ENCODE assay signal across 1 cellular context in the genomic region with DNA sequence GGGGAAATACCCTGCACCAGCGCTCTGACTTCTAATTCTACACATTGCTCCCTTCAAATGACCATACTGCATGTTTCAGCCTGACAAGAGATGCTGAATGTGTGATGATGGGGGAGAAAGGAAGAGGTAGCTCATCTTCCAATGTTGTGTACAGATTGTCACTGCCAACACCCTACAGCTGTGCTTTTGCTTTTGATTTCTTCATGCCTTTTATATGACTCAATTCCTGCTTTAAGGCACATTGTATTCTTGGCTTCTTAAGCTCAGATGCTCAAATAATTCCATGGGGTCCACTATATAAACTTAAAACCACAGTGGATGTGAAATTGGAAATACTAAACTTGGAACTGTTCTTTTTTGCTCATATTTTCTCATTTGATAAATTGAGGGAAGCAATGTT.
TF ChIP-seq lines count a peak whose summit lies in the region.

No MANE protein-coding gene starts in this region.

TF ChIP-seq in HepG2, 621 proteins besides CTCF, POLR2A, EP300 and RAD21 (continued from another document):
- TF ChIP-seq, protein P1, sequence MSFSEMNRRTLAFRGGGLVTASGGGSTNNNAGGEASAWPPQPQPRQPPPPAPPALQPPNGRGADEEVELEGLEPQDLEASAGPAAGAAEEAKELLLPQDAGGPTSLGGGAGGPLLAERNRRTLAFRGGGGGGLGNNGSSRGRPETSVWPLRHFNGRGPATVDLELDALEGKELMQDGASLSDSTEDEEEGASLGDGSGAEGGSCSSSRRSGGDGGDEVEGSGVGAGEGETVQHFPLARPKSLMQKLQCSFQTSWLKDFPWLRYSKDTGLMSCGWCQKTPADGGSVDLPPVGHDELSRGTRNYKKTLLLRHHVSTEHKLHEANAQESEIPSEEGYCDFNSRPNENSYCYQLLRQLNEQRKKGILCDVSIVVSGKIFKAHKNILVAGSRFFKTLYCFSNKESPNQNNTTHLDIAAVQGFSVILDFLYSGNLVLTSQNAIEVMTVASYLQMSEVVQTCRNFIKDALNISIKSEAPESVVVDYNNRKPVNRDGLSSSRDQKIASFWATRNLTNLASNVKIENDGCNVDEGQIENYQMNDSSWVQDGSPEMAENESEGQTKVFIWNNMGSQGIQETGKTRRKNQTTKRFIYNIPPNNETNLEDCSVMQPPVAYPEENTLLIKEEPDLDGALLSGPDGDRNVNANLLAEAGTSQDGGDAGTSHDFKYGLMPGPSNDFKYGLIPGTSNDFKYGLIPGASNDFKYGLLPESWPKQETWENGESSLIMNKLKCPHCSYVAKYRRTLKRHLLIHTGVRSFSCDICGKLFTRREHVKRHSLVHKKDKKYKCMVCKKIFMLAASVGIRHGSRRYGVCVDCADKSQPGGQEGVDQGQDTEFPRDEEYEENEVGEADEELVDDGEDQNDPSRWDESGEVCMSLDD (CRISPR knock-in tag; IDR thresholded peaks at IDR 0.05; ENCODE audit: borderline replicate concordance), result no peak
- no peak for TF ChIP-seq SMAD1 (CRISPR knock-in tag; IDR thresholded peaks at IDR 0.05; ENCODE audit: borderline replicate concordance, low read depth)
- TF ChIP-seq SP140L (CRISPR knock-in tag; IDR thresholded peaks at IDR 0.05; ENCODE audit: borderline replicate concordance), result no peak
- no peak for TF ChIP-seq ZNF446 (CRISPR knock-in tag; IDR thresholded peaks at IDR 0.05)
- TF ChIP-seq, protein P2, sequence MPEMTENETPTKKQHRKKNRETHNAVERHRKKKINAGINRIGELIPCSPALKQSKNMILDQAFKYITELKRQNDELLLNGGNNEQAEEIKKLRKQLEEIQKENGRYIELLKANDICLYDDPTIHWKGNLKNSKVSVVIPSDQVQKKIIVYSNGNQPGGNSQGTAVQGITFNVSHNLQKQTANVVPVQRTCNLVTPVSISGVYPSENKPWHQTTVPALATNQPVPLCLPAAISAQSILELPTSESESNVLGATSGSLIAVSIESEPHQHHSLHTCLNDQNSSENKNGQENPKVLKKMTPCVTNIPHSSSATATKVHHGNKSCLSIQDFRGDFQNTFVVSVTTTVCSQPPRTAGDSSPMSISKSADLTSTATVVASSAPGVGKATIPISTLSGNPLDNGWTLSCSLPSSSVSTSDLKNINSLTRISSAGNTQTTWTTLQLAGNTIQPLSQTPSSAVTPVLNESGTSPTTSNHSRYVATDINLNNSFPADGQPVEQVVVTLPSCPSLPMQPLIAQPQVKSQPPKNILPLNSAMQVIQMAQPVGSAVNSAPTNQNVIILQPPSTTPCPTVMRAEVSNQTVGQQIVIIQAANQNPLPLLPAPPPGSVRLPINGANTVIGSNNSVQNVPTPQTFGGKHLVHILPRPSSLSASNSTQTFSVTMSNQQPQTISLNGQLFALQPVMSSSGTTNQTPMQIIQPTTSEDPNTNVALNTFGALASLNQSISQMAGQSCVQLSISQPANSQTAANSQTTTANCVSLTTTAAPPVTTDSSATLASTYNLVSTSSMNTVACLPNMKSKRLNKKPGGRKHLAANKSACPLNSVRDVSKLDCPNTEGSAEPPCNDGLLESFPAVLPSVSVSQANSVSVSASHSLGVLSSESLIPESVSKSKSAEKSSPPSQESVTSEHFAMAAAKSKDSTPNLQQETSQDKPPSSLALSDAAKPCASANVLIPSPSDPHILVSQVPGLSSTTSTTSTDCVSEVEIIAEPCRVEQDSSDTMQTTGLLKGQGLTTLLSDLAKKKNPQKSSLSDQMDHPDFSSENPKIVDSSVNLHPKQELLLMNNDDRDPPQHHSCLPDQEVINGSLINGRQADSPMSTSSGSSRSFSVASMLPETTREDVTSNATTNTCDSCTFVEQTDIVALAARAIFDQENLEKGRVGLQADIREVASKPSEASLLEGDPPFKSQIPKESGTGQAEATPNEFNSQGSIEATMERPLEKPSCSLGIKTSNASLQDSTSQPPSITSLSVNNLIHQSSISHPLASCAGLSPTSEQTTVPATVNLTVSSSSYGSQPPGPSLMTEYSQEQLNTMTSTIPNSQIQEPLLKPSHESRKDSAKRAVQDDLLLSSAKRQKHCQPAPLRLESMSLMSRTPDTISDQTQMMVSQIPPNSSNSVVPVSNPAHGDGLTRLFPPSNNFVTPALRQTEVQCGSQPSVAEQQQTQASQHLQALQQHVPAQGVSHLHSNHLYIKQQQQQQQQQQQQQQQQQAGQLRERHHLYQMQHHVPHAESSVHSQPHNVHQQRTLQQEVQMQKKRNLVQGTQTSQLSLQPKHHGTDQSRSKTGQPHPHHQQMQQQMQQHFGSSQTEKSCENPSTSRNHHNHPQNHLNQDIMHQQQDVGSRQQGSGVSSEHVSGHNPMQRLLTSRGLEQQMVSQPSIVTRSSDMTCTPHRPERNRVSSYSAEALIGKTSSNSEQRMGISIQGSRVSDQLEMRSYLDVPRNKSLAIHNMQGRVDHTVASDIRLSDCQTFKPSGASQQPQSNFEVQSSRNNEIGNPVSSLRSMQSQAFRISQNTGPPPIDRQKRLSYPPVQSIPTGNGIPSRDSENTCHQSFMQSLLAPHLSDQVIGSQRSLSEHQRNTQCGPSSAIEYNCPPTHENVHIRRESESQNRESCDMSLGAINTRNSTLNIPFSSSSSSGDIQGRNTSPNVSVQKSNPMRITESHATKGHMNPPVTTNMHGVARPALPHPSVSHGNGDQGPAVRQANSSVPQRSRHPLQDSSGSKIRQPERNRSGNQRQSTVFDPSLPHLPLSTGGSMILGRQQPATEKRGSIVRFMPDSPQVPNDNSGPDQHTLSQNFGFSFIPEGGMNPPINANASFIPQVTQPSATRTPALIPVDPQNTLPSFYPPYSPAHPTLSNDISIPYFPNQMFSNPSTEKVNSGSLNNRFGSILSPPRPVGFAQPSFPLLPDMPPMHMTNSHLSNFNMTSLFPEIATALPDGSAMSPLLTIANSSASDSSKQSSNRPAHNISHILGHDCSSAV (CRISPR knock-in tag; IDR thresholded peaks at IDR 0.05; ENCODE audit: borderline replicate concordance), result no peak
- no peak for TF ChIP-seq ZBTB3 (CRISPR knock-in tag; IDR thresholded peaks at IDR 0.05; ENCODE audit: borderline replicate concordance, low read depth)
- TF ChIP-seq ZNF460 (CRISPR knock-in tag; IDR thresholded peaks at IDR 0.05; ENCODE audit: borderline replicate concordance), result no peak
- TF ChIP-seq, protein P3, sequence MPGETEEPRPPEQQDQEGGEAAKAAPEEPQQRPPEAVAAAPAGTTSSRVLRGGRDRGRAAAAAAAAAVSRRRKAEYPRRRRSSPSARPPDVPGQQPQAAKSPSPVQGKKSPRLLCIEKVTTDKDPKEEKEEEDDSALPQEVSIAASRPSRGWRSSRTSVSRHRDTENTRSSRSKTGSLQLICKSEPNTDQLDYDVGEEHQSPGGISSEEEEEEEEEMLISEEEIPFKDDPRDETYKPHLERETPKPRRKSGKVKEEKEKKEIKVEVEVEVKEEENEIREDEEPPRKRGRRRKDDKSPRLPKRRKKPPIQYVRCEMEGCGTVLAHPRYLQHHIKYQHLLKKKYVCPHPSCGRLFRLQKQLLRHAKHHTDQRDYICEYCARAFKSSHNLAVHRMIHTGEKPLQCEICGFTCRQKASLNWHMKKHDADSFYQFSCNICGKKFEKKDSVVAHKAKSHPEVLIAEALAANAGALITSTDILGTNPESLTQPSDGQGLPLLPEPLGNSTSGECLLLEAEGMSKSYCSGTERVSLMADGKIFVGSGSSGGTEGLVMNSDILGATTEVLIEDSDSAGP (CRISPR knock-in tag; IDR thresholded peaks at IDR 0.05; ENCODE audit: borderline replicate concordance), result no peak
- TF ChIP-seq SP5 (CRISPR knock-in tag; IDR thresholded peaks at IDR 0.05; ENCODE audit: borderline replicate concordance, low read depth), result no peak
